ENCODE assay signal across 14 cellular contexts in genomic region chr6:14453712-14454466, GRCh38.
A peak's percentile ranks its signal among the peaks of the same experiment; 100 is the strongest.
DNase-seq lines count a peak whose midpoint lies in the region; ATAC-seq and TF ChIP-seq lines count a peak whose summit lies in the region.
"Had no signal": no experiment of that assay in that cellular context is flagged by ENCODE, and none has a peak within 500 bp of the region (broad histone marks: within the 10 kb centered on the region; RNA-seq: fewer than 3 reads in every experiment).

No MANE protein-coding gene starts in this region.

- no peak overlapping the region for H2BK120ac ChIP-seq in mesenchymal stem cell (ENCODE audit: low read depth, low read length)

- H3K9me3 ChIP-seq in mesenchymal stem cell (ENCODE audit: control insufficient read depth, low read length) (no peaks in the 10 kb centered on the region), adrenal gland (replicated peaks in 1 of 3) (no peaks in the 10 kb centered on the region)
- H3K9me3 ChIP-seq: esophagus muscularis mucosa, right atrium auricular region had no signal

- H3K4me1 ChIP-seq in mesenchymal stem cell (ENCODE audit: control insufficient read depth, insufficient read depth, low read depth, low read length) (peaks cover 3% of the 10 kb centered on the region), adrenal gland (replicated peaks in 1 of 2) (no peaks in the 10 kb centered on the region)

- H3K4me2 ChIP-seq in mesenchymal stem cell (ENCODE audit: low read length, poor library complexity, severe bottlenecking): no peak overlapping the region

- no peak for TF ChIP-seq CTCF in adrenal gland (IDR thresholded peaks at IDR 0.05)

- H2BK5ac ChIP-seq in mesenchymal stem cell (ENCODE audit: low read depth, low read length, poor library complexity, severe bottlenecking): no peak overlapping the region

- peak overlapping the region; percentile 81 for H3K27ac Mint-ChIP-seq in activated naive CD8-positive, alpha-beta T cell treated with anti-CD3 and anti-CD28 coated beads, Interleukin-2, amount 10 ng/mL, durations not matched to agents 7 days and 5 days

- no peak overlapping the region for H2BK12ac ChIP-seq in mesenchymal stem cell (ENCODE audit: low read length in 2 of 2)

- ATAC-seq in activated naive CD8-positive, alpha-beta T cell treated with anti-CD3 and anti-CD28 coated beads, Interleukin-2, amount 10 ng/mL, durations not matched to agents 7 days and 5 days (ENCODE audit: low read depth): no peak

- H3K27me3 Mint-ChIP-seq in activated naive CD8-positive, alpha-beta T cell treated with anti-CD3 and anti-CD28 coated beads, Interleukin-2, amount 10 ng/mL, durations not matched to agents 7 days and 5 days: no peaks in the 10 kb centered on the region

- H3K18ac ChIP-seq in mesenchymal stem cell (ENCODE audit: low read depth in 1 of 2, low read length in 2 of 2): no peak overlapping the region

- peaks cover 59% of the 10 kb centered on the region for H3K4me1 Mint-ChIP-seq in activated naive CD8-positive, alpha-beta T cell treated with anti-CD3 and anti-CD28 coated beads, Interleukin-2, amount 10 ng/mL, durations not matched to agents 7 days and 5 days

- H3K36me3 ChIP-seq in mesenchymal stem cell (ENCODE audit: control insufficient read depth in 1 of 2, insufficient read depth in 2 of 2, low read depth in 1 of 2, low read length in 2 of 2): no peaks in the 10 kb centered on the region
- no peaks in the 10 kb centered on the region for H3K36me3 ChIP-seq in adrenal gland (replicated peaks in 1 of 2)
- H3K36me3 ChIP-seq: esophagus muscularis mucosa, right atrium auricular region had no signal

- POLR2A ChIA-PET in activated naive CD8-positive, alpha-beta T cell treated with anti-CD3 and anti-CD28 coated beads, Interleukin-2, amount 10 ng/mL, durations not matched to agents 7 days and 5 days (lab: Charles Lee): interaction anchor here (1.0 to 1.6 kb wide), 4 partner anchors 177 to 278 kb away, joined by 3 read pairs; no protein-coding TSS in a partner anchor

- no peak overlapping the region for H2AK5ac ChIP-seq in mesenchymal stem cell (ENCODE audit: low read length, severe bottlenecking)

- no peak overlapping the region for H2AFZ ChIP-seq in mesenchymal stem cell (ENCODE audit: low read depth, low read length)

- H4K8ac ChIP-seq in mesenchymal stem cell (ENCODE audit: low read length): no peak overlapping the region

- H3K9ac ChIP-seq in mesenchymal stem cell (ENCODE audit: low read length): no peak overlapping the region

- no peak overlapping the region for H3K27ac ChIP-seq in mesenchymal stem cell (ENCODE audit: low read length, poor library complexity, severe bottlenecking)
- H3K27ac ChIP-seq in adrenal gland: no peak overlapping the region
- H3K27ac ChIP-seq: esophagus muscularis mucosa, right atrium auricular region had no signal

- no peak for TF ChIP-seq POLR2A in adrenal gland (IDR thresholded peaks at IDR 0.05)

- no peak overlapping the region for H3K4ac ChIP-seq in mesenchymal stem cell (ENCODE audit: low read depth in 1 of 2, low read length in 2 of 2)

- no peaks in the 10 kb centered on the region for H3K27me3 ChIP-seq in mesenchymal stem cell (ENCODE audit: control insufficient read depth in 1 of 2, insufficient read depth in 1 of 2, low read length in 2 of 2)
- no peaks in the 10 kb centered on the region for H3K27me3 ChIP-seq in adrenal gland
- H3K27me3 ChIP-seq: esophagus muscularis mucosa, right atrium auricular region had no signal

- no peak overlapping the region for H3K4me3 ChIP-seq in mesenchymal stem cell (ENCODE audit: insufficient read depth in 1 of 2, low read depth in 1 of 2, low read length in 2 of 2)
- no peak overlapping the region for H3K4me3 ChIP-seq in adrenal gland
- H3K4me3 ChIP-seq: esophagus muscularis mucosa, right atrium auricular region had no signal

- peak; percentile 41 for DNase-seq in stimulated activated CD4-positive, alpha-beta T cell treated with anti-CD3 and anti-CD28 coated beads, Interleukin-1b, Interleukin-23, amount 100 ng/mL, for 48 hours
- DNase-seq in stimulated activated CD4-positive, alpha-beta T cell treated with anti-CD3 and anti-CD28 coated beads, Interleukin-4, amount 100 ng/mL, for 4 hours: no peak
- DNase-seq in NCI-H2227 (lab: John Stamatoyannopoulos, UW; ENCODE audit: unreplicated experiment) (peak; percentile 19), mesenchymal stem cell (no peak), adrenal gland (no peak), kidney glomerular epithelial cell (lab: John Stamatoyannopoulos, UW) (no peak)
- DNase-seq in activated naive CD8-positive, alpha-beta T cell treated with anti-CD3 and anti-CD28 coated beads, Interleukin-2, amount 10 ng/mL, durations not matched to agents 7 days and 5 days: no peak
- DNase-seq: activated CD4-positive, CD25-positive, alpha-beta regulatory T cell treated with anti-CD3 and anti-CD28 coated beads, Interleukin-2, amount 50 U/mL, for 72 hours; GOT3; Kasumi-1; NCI-H2107 had no signal

- intact Hi-C loops in adrenal gland (cut with DNase I): no loop called here

- 89% methylated on average over 5 of the region's 6 CpGs for WGBS in mesenchymal stem cell
- WGBS in adrenal gland, 4 donors: 86 to 92% (median 89%) methylated on average over 6 of the region's 6 CpGs

- H2BK15ac ChIP-seq in mesenchymal stem cell (ENCODE audit: low read depth, poor library complexity, severe bottlenecking): no peak overlapping the region

- peak overlapping the region; percentile 36 for H3K4me3 Mint-ChIP-seq in activated naive CD8-positive, alpha-beta T cell treated with anti-CD3 and anti-CD28 coated beads, Interleukin-2, amount 10 ng/mL, durations not matched to agents 7 days and 5 days
- H3K4me3 Mint-ChIP-seq: nephron had no signal

- no peaks in the 10 kb centered on the region for H3K9me3 Mint-ChIP-seq in activated naive CD8-positive, alpha-beta T cell treated with anti-CD3 and anti-CD28 coated beads, Interleukin-2, amount 10 ng/mL, durations not matched to agents 7 days and 5 days
- H3K9me3 Mint-ChIP-seq: nephron had no signal

- no peak overlapping the region for H4K91ac ChIP-seq in mesenchymal stem cell (ENCODE audit: low read length)

- peaks cover 1% of the 10 kb centered on the region for H3K36me3 Mint-ChIP-seq in activated naive CD8-positive, alpha-beta T cell treated with anti-CD3 and anti-CD28 coated beads, Interleukin-2, amount 10 ng/mL, durations not matched to agents 7 days and 5 days

- H3K79me1 ChIP-seq in mesenchymal stem cell (replicated peaks; ENCODE audit: low read length, poor library complexity, severe bottlenecking): no peaks in the 10 kb centered on the region

- no peak overlapping the region for H3K14ac ChIP-seq in mesenchymal stem cell (ENCODE audit: low read length in 2 of 2)

- H3K23ac ChIP-seq in mesenchymal stem cell (ENCODE audit: low read length in 2 of 2): no peak overlapping the region

Comparison
In these comparisons a context has a peak if more than half of its experiments do, and no peak if none do; other contexts are left out.
1. DNase-seq: peak in stimulated activated CD4-positive, alpha-beta T cell treated with anti-CD3 and anti-CD28 coated beads, Interleukin-1b, Interleukin-23, amount 100 ng/mL, for 48 hours (single experiment) and NCI-H2227 (single experiment); none in stimulated activated CD4-positive, alpha-beta T cell treated with anti-CD3 and anti-CD28 coated beads, Interleukin-4, amount 100 ng/mL, for 4 hours (0 of 2), activated naive CD8-positive, alpha-beta T cell treated with anti-CD3 and anti-CD28 coated beads, Interleukin-2, amount 10 ng/mL, durations not matched to agents 7 days and 5 days (single experiment), mesenchymal stem cell (single experiment), adrenal gland (0 of 7) and kidney glomerular epithelial cell (single experiment).